Comparison of ENCODE assay signal across 23 cellular contexts in genomic region chr1:31732751-31733289, GRCh38. TPM values are rescaled to one million over a fixed set of nuclear protein-coding genes. Genes with fewer than 3 reads are reported as not detected.
DNase-seq lines count a peak whose midpoint lies in the region; ATAC-seq, FAIRE-seq and TF ChIP-seq lines count a peak whose summit lies in the region.
"Had no signal": no experiment of that assay in that cellular context is flagged by ENCODE, and none has a peak within 500 bp of the region (broad histone marks: within the 10 kb centered on the region; RNA-seq: fewer than 3 reads in every experiment).

No MANE protein-coding gene starts in this region.

- H3K4me3 ChIP-seq in HepG2 (replicated peaks in 1 of 3; ENCODE audit: insufficient read depth in 1 of 3, low read depth in 2 of 3, low read length in 3 of 3), result no peak overlapping the region
- H3K4me3 ChIP-seq in right lobe of liver, result no peak overlapping the region
- no peak overlapping the region for H3K4me3 ChIP-seq in H1 (ENCODE audit: extremely low read depth in 1 of 4, insufficient read depth in 2 of 4, low read depth in 3 of 4, low read length in 4 of 4)
- H3K4me3 ChIP-seq: SK-N-MC had no signal

- H2BK120ac ChIP-seq in H1 (replicated peaks; ENCODE audit: low read depth, low read length), result no peak overlapping the region

- TF ChIP-seq EP300 in HepG2 (IDR thresholded peaks at IDR 0.05; ENCODE audit: low read depth in 2 of 2, low read length in 2 of 2) (no peak), HepG2 (CRISPR knock-in tag; IDR thresholded peaks at IDR 0.05; ENCODE audit: borderline replicate concordance) (no peak), H1 (IDR thresholded peaks at IDR 0.05; ENCODE audit: borderline replicate concordance in 1 of 2, low read depth in 2 of 2, low read length in 2 of 2) (no peak)

- no peak overlapping the region for H2BK15ac ChIP-seq in H1 (ENCODE audit: low read length)

- H3K9me3 ChIP-seq in HepG2 (ENCODE audit: low read length) (no peaks in the 10 kb centered on the region), right lobe of liver (no peaks in the 10 kb centered on the region), H1 (ENCODE audit: insufficient read depth in 2 of 2, low read depth in 1 of 2, low read length in 1 of 2) (no peaks in the 10 kb centered on the region)

- H2AK5ac ChIP-seq in H1 (ENCODE audit: low read depth, low read length), result no peak overlapping the region

- BruUV-seq in HepG2 (replicated peaks; lab: Mats Ljungman, UMichigan), result no TSS peak

- H3K23ac ChIP-seq in H1 (ENCODE audit: insufficient read length), result no peak overlapping the region

- no peak overlapping the region for H3K27ac ChIP-seq in HepG2 (ENCODE audit: extremely low read length, insufficient read depth, low read length)
- H3K27ac ChIP-seq in right lobe of liver, result no peak overlapping the region
- H3K27ac ChIP-seq in angular gyrus (ENCODE audit: low read depth, low read length), result peak overlapping the region; percentile 47
- no peak overlapping the region for H3K27ac ChIP-seq in H1 (ENCODE audit: low read depth, low read length)
- H3K27ac ChIP-seq in RWPE1, result no peak overlapping the region
- H3K27ac ChIP-seq: SK-N-MC had no signal

- 0 out of 2 replicates have a peak overlapping the region, but pooled peaks have one; percentile 16 for H2BK5ac ChIP-seq in H1 (ENCODE audit: low read depth, low read length)

- intact Hi-C loops in HepG2 (cut with micrococcal nuclease; ENCODE audit: unreplicated experiment), result no loop called here
- intact Hi-C loops in right lobe of liver (cut with DNase I), result no loop called here

- TF ChIP-seq RAD21 in HepG2 (CRISPR knock-in tag; IDR thresholded peaks at IDR 0.05), result no peak
- no peak for TF ChIP-seq RAD21 in H1 (IDR thresholded peaks at IDR 0.05 in 1 of 2, conservative IDR thresholded peaks at IDR 0.05 in 1 of 2; ENCODE audit: low read depth in 2 of 2, low read length in 2 of 2)

- no peaks in the 10 kb centered on the region for H3K79me1 ChIP-seq in H1 (ENCODE audit: low read depth, low read length)

- H3K4me2 ChIP-seq in HepG2 (ENCODE audit: low read depth, low read length) (no peak overlapping the region), H1 (ENCODE audit: insufficient read depth in 1 of 2, low read depth in 2 of 2, low read length in 2 of 2) (no peak overlapping the region)

- H3K18ac ChIP-seq in H1 (ENCODE audit: extremely low read depth, low read length), result no peak overlapping the region

- H3K9ac ChIP-seq in HepG2 (ENCODE audit: insufficient read depth, low read depth, low read length) (no peak overlapping the region), H1 (replicated peaks in 1 of 4; ENCODE audit: extremely low read depth in 1 of 4, low read depth in 3 of 4, low read length in 3 of 4) (no peak overlapping the region; a peak in 1 of 7 replicates)

- H2AFZ ChIP-seq in HepG2 (ENCODE audit: low read length) (no peak overlapping the region), H1 (ENCODE audit: low read length) (no peak overlapping the region)

- no peak overlapping the region for H2BK20ac ChIP-seq in H1 (ENCODE audit: low read length)

- H2BK12ac ChIP-seq in H1 (ENCODE audit: low read depth, low read length), result 0 out of 2 replicates have a peak overlapping the region, but pooled peaks have one; percentile 27

- H4K20me1 ChIP-seq in HepG2 (ENCODE audit: insufficient read depth, low read length) (no peaks in the 10 kb centered on the region), H1 (replicated peaks in 1 of 2; ENCODE audit: control insufficient read depth in 1 of 2, insufficient read depth in 2 of 2, low read length in 2 of 2) (peaks cover 0 to 2% of the 10 kb centered on the region in 2 experiments)

- H3K79me2 ChIP-seq in HepG2 (ENCODE audit: insufficient read depth, low read length) (no peaks in the 10 kb centered on the region), H1 (ENCODE audit: control insufficient read depth in 1 of 2, insufficient read depth in 2 of 2, low read length in 2 of 2) (no peaks in the 10 kb centered on the region)

- no peak for FAIRE-seq in HepG2 (lab: Jason Lieb, UNC)
- FAIRE-seq in H1 (lab: Jason Lieb, UNC), result no peak
- FAIRE-seq: GM19239 had no signal

- peaks cover 11 to 76% of the 10 kb centered on the region in 2 experiments for H3K27me3 ChIP-seq in HepG2 (ENCODE audit: control insufficient read depth in 1 of 2, insufficient read depth in 2 of 2, low read length in 2 of 2)
- H3K27me3 ChIP-seq in right lobe of liver, result no peaks in the 10 kb centered on the region
- H3K27me3 ChIP-seq in H1 (replicated peaks in 1 of 4; ENCODE audit: control insufficient read depth in 3 of 4, extremely low read depth in 1 of 4, insufficient read depth in 3 of 4, low read length in 3 of 4), result no peaks in the 10 kb centered on the region

- no peak overlapping the region; the same call in 1 of the 2 replicates for H4K8ac ChIP-seq in H1 (ENCODE audit: extremely low read depth, insufficient read depth, low read length)

- H3K36me3 ChIP-seq in HepG2 (replicated peaks in 1 of 2; ENCODE audit: control insufficient read depth in 1 of 2, insufficient read depth in 2 of 2, low read length in 2 of 2) (no peaks in the 10 kb centered on the region), right lobe of liver (no peaks in the 10 kb centered on the region), H1 (ENCODE audit: control insufficient read depth in 2 of 4, insufficient read depth in 4 of 4, low read length in 3 of 4) (peaks cover 0 to 2% (median 0%) of the 10 kb centered on the region in 4 experiments; a peak in 2 of 8 replicates)

- 45% methylated on average over 10 of the region's 18 CpGs for WGBS in HepG2 (ENCODE audit: low lambda C conversion rate)
- 75% methylated on average over 1 of the region's 18 CpGs for WGBS in right lobe of liver (ENCODE audit: insufficient coverage, low coverage, low lambda C conversion rate, missing lambda C conversion rate)
- 83% methylated on average over 18 of the region's 18 CpGs; no CpG with 5 or more reads in 1 of the 2 experiments for WGBS in H1 (ENCODE audit: extremely low coverage in 1 of 2, insufficient coverage in 1 of 2, insufficient read length in 1 of 2, insufficient replicate concordance in 2 of 2, low coverage in 1 of 2, low lambda C conversion rate in 2 of 2, missing lambda C conversion rate in 1 of 2), 2 experiments

- TF ChIP-seq CTCF in HepG2 (CRISPR knock-in tag; IDR thresholded peaks at IDR 0.05) (no peak), right lobe of liver (IDR thresholded peaks at IDR 0.05) (no peak), H1 (IDR thresholded peaks at IDR 0.05; ENCODE audit: control extremely low read depth in 1 of 3, insufficient read depth in 1 of 3, low read depth in 1 of 3, low read length in 3 of 3) (no peak), RWPE1 (conservative IDR thresholded peaks at IDR 0.05; ENCODE audit: low read depth) (no peak)

- in situ Hi-C loops in HepG2 (cut with HindIII; ENCODE audit: extremely low pct_ligation_motif_present, low pct_unique_long_range_greater_than_20kb), result no loop called here

- POLR2A ChIA-PET in HepG2 (lab: Yijun Ruan, JAX), result no interaction called here
- POLR2A ChIA-PET in H1 (lab: Charles Lee; ENCODE audit: partially characterized antibody), result no interaction called here
- POLR2A ChIA-PET in RWPE1 (lab: Yijun Ruan, JAX; ENCODE audit: low non-redundant PET), result no interaction called here

- H4K5ac ChIP-seq in H1 (ENCODE audit: insufficient read length, low read depth, low read length), result no peak overlapping the region

- DNase-seq in HepG2 (ENCODE audit: low spot score), result no peak
- DNase-seq in right lobe of liver, result no peak
- DNase-seq in H1 (ENCODE audit: low read depth in 1 of 2, low spot score in 2 of 2), result no peak
- DNase-seq in NCI-H187 treated with DMSO at 0.1 percent for 48 hours (lab: John Stamatoyannopoulos, UW), result no peak
- DNase-seq in RWPE1 (ENCODE audit: low spot score), result no peak
- no peak for DNase-seq in anterior cingulate cortex (lab: John Stamatoyannopoulos, UW)
- no peak for DNase-seq in NOMO-1 treated with dmso at 0.1 percent for 144 hours (lab: John Stamatoyannopoulos, UW; ENCODE audit: unreplicated experiment)
- DNase-seq: AML-193, GDM1, HFFc6, KBM-7, NCI-H1092 treated with DMSO at 0.1 percent for 48 hours, NCI-H1436 treated with DMSO at 0.1 percent for 48 hours, NCI-H2029, NCI-H226, NCI-H524, NCI-H82, PC-3, SHP77 had no signal

- TF ChIP-seq POLR2A in HepG2 (IDR thresholded peaks at IDR 0.05; ENCODE audit: insufficient read depth in 1 of 2, low read depth in 2 of 2, low read length in 2 of 2), result no peak
- no peak for TF ChIP-seq POLR2A in right lobe of liver (IDR thresholded peaks at IDR 0.05)
- TF ChIP-seq POLR2A in H1 (IDR thresholded peaks at IDR 0.05; ENCODE audit: control extremely low read depth in 1 of 2, low read depth in 2 of 2, low read length in 2 of 2), result no peak

- no peak overlapping the region for H3K14ac ChIP-seq in H1 (ENCODE audit: insufficient read length)

- H3K4me1 ChIP-seq in HepG2 (ENCODE audit: insufficient read depth, low read length), result peaks cover 9% of the 10 kb centered on the region; the same call in 1 of the 2 replicates
- H3K4me1 ChIP-seq in right lobe of liver, result no peaks in the 10 kb centered on the region
- H3K4me1 ChIP-seq in H1 (replicated peaks in 1 of 4; ENCODE audit: control insufficient read depth in 3 of 4, insufficient read depth in 4 of 4, low read length in 3 of 4), result no peaks in the 10 kb centered on the region; a peak in 1 of 7 replicates

- H3K56ac ChIP-seq in H1 (replicated peaks; ENCODE audit: insufficient read length, low read depth, low read length), result no peak overlapping the region

- H4K91ac ChIP-seq in H1 (replicated peaks; ENCODE audit: insufficient read length, low read length), result no peak overlapping the region

- ATAC-seq in HepG2, result peak; percentile 69
- ATAC-seq in right lobe of liver, result no peak
- ATAC-seq: PC-3 had no signal

- no peak overlapping the region for H3K4ac ChIP-seq in H1 (replicated peaks; ENCODE audit: insufficient read length, low read depth, low read length)

- CTCF ChIA-PET in HepG2 (lab: Yijun Ruan, JAX; ENCODE audit: low intra/inter-chr PET ratio, low total read pairs), result no interaction called here
- CTCF ChIA-PET in H1 (lab: Charles Lee; ENCODE audit: partially characterized antibody), result interaction anchor here (0.8 to 12.9 kb wide), 8 partner anchors 12 to 71 kb away, joined by 3 to 146 read pairs (median 6); no protein-coding TSS in a partner anchor
- CTCF ChIA-PET in RWPE1 (lab: Yijun Ruan, JAX), result interaction anchor here (0.6 to 0.7 kb wide), 2 partner anchors 18 to 84 kb away, joined by 3 read pairs; no protein-coding TSS in a partner anchor

- no peaks in the 10 kb centered on the region for H3K23me2 ChIP-seq in H1 (ENCODE audit: low read depth, low read length)

RNA-seq across cellular contexts. Expression of gene COL16A1, which starts 29.0 kb away (rescaled TPM):
- 2.0 and 12.2 TPM in 2 replicates for total RNA-seq in HepG2 (2016; rRNA removed; fragmentation: Illumina TruSeq; extraction: Trizol)
- total RNA-seq in HepG2 (2016; cell fraction: cytosol; rRNA removed; fragmentation: Illumina TruSeq; extraction: Trizol; ENCODE audit: low read depth), result 0.61 and 0.62 TPM in 2 replicates
- total RNA-seq in HepG2 (2016; cell fraction: insoluble cytoplasmic fraction; rRNA removed; fragmentation: Illumina TruSeq; extraction: Trizol), result 2.0 and 13.0 TPM in 2 replicates
- total RNA-seq in HepG2 (2016; cell fraction: membrane; rRNA removed; fragmentation: Illumina TruSeq; extraction: Trizol), result 0.76 and 1.1 TPM in 2 replicates
- 18.2 and 22.6 TPM in 2 replicates for total RNA-seq in HepG2 (2016; cell fraction: nucleus; rRNA removed; fragmentation: Illumina TruSeq; extraction: Trizol)
- 4.3 and 5.1 TPM in 2 replicates for polyA plus RNA-seq in HepG2 (2011; rRNA removed)
- 0.54 and 0.85 TPM in 2 replicates for polyA plus RNA-seq in HepG2 (2011; cell fraction: cytosol; rRNA removed)
- polyA plus RNA-seq in HepG2 (2011; cell fraction: nucleus; rRNA removed), result 61.1 and 62.0 TPM in 2 replicates
- 4.7 and 5.1 TPM in 2 replicates for polyA plus RNA-seq in HepG2 (2012)
- 0.29 and 0.41 TPM in 2 replicates for polyA plus RNA-seq in HepG2 (2016; cell fraction: cytosol; fragmentation: Illumina TruSeq; extraction: Trizol; ENCODE audit: low read depth)
- 1.5 and 2.3 TPM in 2 replicates for polyA plus RNA-seq in HepG2 (2016; cell fraction: insoluble cytoplasmic fraction; fragmentation: Illumina TruSeq; extraction: Trizol; ENCODE audit: low read depth)
- polyA plus RNA-seq in HepG2 (2016; cell fraction: membrane; fragmentation: Illumina TruSeq; extraction: Trizol; ENCODE audit: low read depth), result 0.43 and 0.78 TPM in 2 replicates
- polyA plus RNA-seq in HepG2 (2016; cell fraction: nucleus; fragmentation: Illumina TruSeq; extraction: Trizol; ENCODE audit: insufficient read depth, low read depth), result 57.7 and 64.7 TPM in 2 replicates
- polyA minus RNA-seq in HepG2 (2011; rRNA and poly(A)+ RNA removed; ENCODE audit: low replicate concordance), result 1.4 and 4.1 TPM in 2 replicates
- polyA minus RNA-seq in HepG2 (2011; cell fraction: cytosol; rRNA and poly(A)+ RNA removed), result 0.69 and 1.6 TPM in 2 replicates
- polyA minus RNA-seq in HepG2 (2011; cell fraction: nucleus; rRNA and poly(A)+ RNA removed), result 6.8 and 10.1 TPM in 2 replicates
- total RNA-seq in right lobe of liver, result 1 to 10 TPM in 5 of 6 experiments, under 1 TPM in 1; 0.73 to 3.5 (median 1.9) TPM
- 7.9 and 10.5 TPM in 2 replicates for total RNA-seq in H1 (2021; fragmentation: NEBNext Ultra II Directional; extraction: Animal tissue kit (Norgen Biotek cat#: 25700))
- 2.0 and 3.4 TPM in 2 replicates for polyA plus RNA-seq in H1 (2011; rRNA removed)
- 4.3 TPM for polyA plus RNA-seq in H1 (2011; cell fraction: cytosol; rRNA removed)
- polyA plus RNA-seq in H1 (2011; cell fraction: nucleus; rRNA removed), result 31.3 TPM
- polyA plus RNA-seq in H1 (2012, experiment 1 of 2), result 6.8 to 10.8 TPM (median 7.9 TPM) in 4 replicates
- 2.9 TPM for polyA plus RNA-seq in H1 (2012, experiment 2 of 2)
- 4.2 TPM for polyA plus RNA-seq in H1 (2013, experiment 1 of 2)
- 3.6 TPM for polyA plus RNA-seq in H1 (2013, experiment 2 of 2)
- polyA minus RNA-seq in H1 (2011; rRNA and poly(A)+ RNA removed), result 3.3 and 4.2 TPM in 2 replicates
- polyA minus RNA-seq in H1 (2011; cell fraction: cytosol; rRNA and poly(A)+ RNA removed), result 6.8 TPM
- polyA minus RNA-seq in H1 (2011; cell fraction: nucleus; rRNA and poly(A)+ RNA removed), result 8.7 TPM
- polyA plus RNA-seq: CD14-positive monocyte had no signal

RNA-seq across cellular contexts. Expression of gene ADGRB2, which starts 31.3 kb away (rescaled TPM):
- 0.09 TPM in 1 of 2 replicates, not detected in the other for total RNA-seq in HepG2 (2016; rRNA removed; fragmentation: Illumina TruSeq; extraction: Trizol)
- total RNA-seq in HepG2 (2016; cell fraction: cytosol; rRNA removed; fragmentation: Illumina TruSeq; extraction: Trizol; ENCODE audit: low read depth), result not detected in 2 replicates
- total RNA-seq in HepG2 (2016; cell fraction: insoluble cytoplasmic fraction; rRNA removed; fragmentation: Illumina TruSeq; extraction: Trizol), result 0.04 TPM in 1 of 2 replicates, not detected in the other
- total RNA-seq in HepG2 (2016; cell fraction: membrane; rRNA removed; fragmentation: Illumina TruSeq; extraction: Trizol), result not detected in 2 replicates
- total RNA-seq in HepG2 (2016; cell fraction: nucleus; rRNA removed; fragmentation: Illumina TruSeq; extraction: Trizol), result 0.09 TPM in 1 of 2 replicates, not detected in the other
- 0.03 TPM in 1 of 2 replicates, not detected in the other for polyA plus RNA-seq in HepG2 (2011; rRNA removed)
- polyA plus RNA-seq in HepG2 (2011; cell fraction: cytosol; rRNA removed), result 0.04 TPM in 1 of 2 replicates, not detected in the other
- polyA plus RNA-seq in HepG2 (2011; cell fraction: nucleus; rRNA removed), result 0.14 and 0.31 TPM in 2 replicates
- polyA plus RNA-seq in HepG2 (2012), result 0.07 TPM in 1 of 2 replicates, not detected in the other
- not detected in 2 replicates for polyA plus RNA-seq in HepG2 (2016; cell fraction: cytosol; fragmentation: Illumina TruSeq; extraction: Trizol; ENCODE audit: low read depth)
- polyA plus RNA-seq in HepG2 (2016; cell fraction: insoluble cytoplasmic fraction; fragmentation: Illumina TruSeq; extraction: Trizol; ENCODE audit: low read depth), result not detected in 2 replicates
- polyA plus RNA-seq in HepG2 (2016; cell fraction: membrane; fragmentation: Illumina TruSeq; extraction: Trizol; ENCODE audit: low read depth), result not detected in 2 replicates
- 0.29 TPM in 1 of 2 replicates, not detected in the other for polyA plus RNA-seq in HepG2 (2016; cell fraction: nucleus; fragmentation: Illumina TruSeq; extraction: Trizol; ENCODE audit: insufficient read depth, low read depth)
- 2.1 TPM in 1 of 2 replicates, not detected in the other for polyA minus RNA-seq in HepG2 (2011; rRNA and poly(A)+ RNA removed; ENCODE audit: low replicate concordance)
- polyA minus RNA-seq in HepG2 (2011; cell fraction: cytosol; rRNA and poly(A)+ RNA removed), result not detected in 2 replicates
- not detected in 2 replicates for polyA minus RNA-seq in HepG2 (2011; cell fraction: nucleus; rRNA and poly(A)+ RNA removed)
- total RNA-seq in right lobe of liver, result under 1 TPM in 2 of 6 experiments, not detected in 4; 0.06 TPM
- 25.8 and 26.2 TPM in 2 replicates for total RNA-seq in H1 (2021; fragmentation: NEBNext Ultra II Directional; extraction: Animal tissue kit (Norgen Biotek cat#: 25700))
- 15.6 and 29.0 TPM in 2 replicates for polyA plus RNA-seq in H1 (2011; rRNA removed)
- 20.6 TPM for polyA plus RNA-seq in H1 (2011; cell fraction: cytosol; rRNA removed)
- 126 TPM for polyA plus RNA-seq in H1 (2011; cell fraction: nucleus; rRNA removed)
- polyA plus RNA-seq in H1 (2012, experiment 1 of 2), result 17.3 to 29.1 TPM (median 22.1 TPM) in 4 replicates
- polyA plus RNA-seq in H1 (2012, experiment 2 of 2), result 15.4 TPM
- polyA plus RNA-seq in H1 (2013, experiment 1 of 2), result 13.4 TPM
- polyA plus RNA-seq in H1 (2013, experiment 2 of 2), result 13.0 TPM
- 7.5 and 9.4 TPM in 2 replicates for polyA minus RNA-seq in H1 (2011; rRNA and poly(A)+ RNA removed)
- polyA minus RNA-seq in H1 (2011; cell fraction: cytosol; rRNA and poly(A)+ RNA removed), result 14.0 TPM
- polyA minus RNA-seq in H1 (2011; cell fraction: nucleus; rRNA and poly(A)+ RNA removed), result 22.9 TPM
- polyA plus RNA-seq: CD14-positive monocyte had no signal

Comparison
In these comparisons a context has a peak if more than half of its experiments do, and no peak if none do; other contexts are left out.
1. RNA of gene ADGRB2, which starts 31.3 kb away (total RNA-seq): 25.8 to 26.2 TPM in H1; 0.04 to 0.09 TPM in HepG2 and 0.06 TPM in right lobe of liver; every median in the first group is over 10 times any median in the second.